ENCODE assay signal across 30 cellular contexts in genomic region chr9:116368680-116369079, GRCh38.
DNase-seq lines count a peak whose midpoint lies in the region; ATAC-seq and TF ChIP-seq lines count a peak whose summit lies in the region.
"Had no signal": no experiment of that assay in that cellular context is flagged by ENCODE, and none has a peak within 500 bp of the region (broad histone marks: within the 10 kb centered on the region; RNA-seq: fewer than 3 reads in every experiment).

No MANE protein-coding gene starts in this region.

- no peaks in the 10 kb centered on the region for H3K9me2 ChIP-seq in Karpas-422 (replicated peaks; ENCODE audit: insufficient read depth, low read length)

- H3K9me3 ChIP-seq in Karpas-422 (ENCODE audit: low read length): no peaks in the 10 kb centered on the region
- H3K9me3 ChIP-seq in SK-N-MC (ENCODE audit: low read depth, low read length): no peaks in the 10 kb centered on the region
- no peaks in the 10 kb centered on the region for H3K9me3 ChIP-seq in psoas muscle
- H3K9me3 ChIP-seq: adrenal gland, esophagus muscularis mucosa, lower lobe of right lung had no signal

- no peak overlapping the region for H3K9ac ChIP-seq in Karpas-422 (ENCODE audit: low read length)
- H3K9ac ChIP-seq in SK-N-MC (ENCODE audit: insufficient read length): no peak overlapping the region

- intact Hi-C loops in psoas muscle (cut with DNase I): loop anchor here in 1 of 2 donors (5.0 to 10.0 kb wide), 2 partner anchors 51 to 206 kb away; no protein-coding TSS in a partner anchor

- no peak overlapping the region for H3K27ac ChIP-seq in Karpas-422 (ENCODE audit: low read length)
- H3K27ac ChIP-seq in SK-N-MC: peak overlapping the region; percentile 53; the same call in 1 of the 2 replicates
- peak overlapping the region; percentile 58 for H3K27ac ChIP-seq in psoas muscle
- H3K27ac ChIP-seq: adrenal gland, brain microvascular endothelial cell, dorsolateral prefrontal cortex, esophagus muscularis mucosa, lower lobe of right lung, RWPE1 had no signal

- no peaks in the 10 kb centered on the region; the same call in 1 of the 2 replicates for H3K4me1 ChIP-seq in Karpas-422 (ENCODE audit: low read length)
- peaks cover 30% of the 10 kb centered on the region for H3K4me1 ChIP-seq in psoas muscle
- H3K4me1 ChIP-seq: lower lobe of right lung had no signal

- DNase-seq in Karpas-422 (peak; percentile 44), SK-N-MC (ENCODE audit: low read depth, low spot score) (no peak), glutamatergic neuron (no peak), psoas muscle (peak; percentile 33 to 77), NCI-H2227 treated with DMSO at 0.1 percent for 48 hours (lab: John Stamatoyannopoulos, UW) (no peak), GM19238 (ENCODE audit: insufficient read length, low spot score) (no peak), cerebellum (ENCODE audit: low spot score) (no peak)
- DNase-seq: activated CD4-positive, alpha-beta T cell treated with anti-CD3 and anti-CD28 coated beads for 36 hours; activated naive CD4-positive, alpha-beta T cell treated with anti-CD3 and anti-CD28 coated beads, Interleukin-2, amount 10 ng/mL, durations not matched to agents 7 days and 5 days; adrenal gland; brain microvascular endothelial cell; CD4-positive, alpha-beta memory T cell; cerebellar nuclear complex; dorsolateral prefrontal cortex; foreskin melanocyte; lower lobe of right lung; midbrain; naive thymus-derived CD4-positive, alpha-beta T cell; NCI-H1092 treated with DMSO at 0.1 percent for 48 hours; NCI-H187 treated with DMSO at 0.1 percent for 48 hours; NCI-H446; NCI-H748 treated with DMSO at 0.1 percent for 48 hours; posterior cingulate gyrus; right cardiac atrium; stimulated activated CD4-positive, alpha-beta T cell treated with anti-CD3 and anti-CD28 coated beads, Interleukin-1b, Interleukin-23, amount 100 ng/mL, for 48 hours; stimulated activated naive CD8-positive, alpha-beta T cell treated with anti-CD3 and anti-CD28 coated beads, Interleukin-15, Interleukin-2, amounts not matched to agents 100 U/mL and 50 U/mL, for 24 hours had no signal

- no peaks in the 10 kb centered on the region for H3K36me3 ChIP-seq in Karpas-422 (ENCODE audit: insufficient read depth, low read length)
- peaks cover 98% of the 10 kb centered on the region for H3K36me3 ChIP-seq in SK-N-MC (ENCODE audit: insufficient read depth, low read length)
- no peaks in the 10 kb centered on the region for H3K36me3 ChIP-seq in psoas muscle (ENCODE audit: insufficient read depth in 1 of 2, low read depth in 1 of 2)
- H3K36me3 ChIP-seq: adrenal gland, esophagus muscularis mucosa, lower lobe of right lung had no signal

- H3K27me3 Mint-ChIP-seq in glutamatergic neuron (ENCODE audit: unreplicated experiment): peaks cover 3% of the 10 kb centered on the region
- H3K27me3 Mint-ChIP-seq: activated CD4-positive, alpha-beta T cell treated with anti-CD3 and anti-CD28 coated beads for 36 hours; activated naive CD4-positive, alpha-beta T cell treated with anti-CD3 and anti-CD28 coated beads, Interleukin-2, amount 10 ng/mL, durations not matched to agents 7 days and 5 days; activated T-helper 17 cell treated with anti-CD3 and anti-CD28 coated beads, Interleukin-2, amount 50 U/mL, for 72 hours; CD4-positive, alpha-beta memory T cell; naive thymus-derived CD4-positive, alpha-beta T cell had no signal

- H3K4me3 ChIP-seq in Karpas-422 (ENCODE audit: low read length) (no peak overlapping the region), SK-N-MC (no peak overlapping the region), psoas muscle (peak overlapping the region; percentile 43)
- H3K4me3 ChIP-seq: adrenal gland, dorsolateral prefrontal cortex, esophagus muscularis mucosa, lower lobe of right lung had no signal

- no peaks in the 10 kb centered on the region for H3K79me2 ChIP-seq in Karpas-422 (ENCODE audit: low read length)

- no peaks in the 10 kb centered on the region for H3K36me3 Mint-ChIP-seq in glutamatergic neuron (ENCODE audit: unreplicated experiment)
- H3K36me3 Mint-ChIP-seq: activated naive CD4-positive, alpha-beta T cell treated with anti-CD3 and anti-CD28 coated beads, Interleukin-2, amount 10 ng/mL, durations not matched to agents 7 days and 5 days; CD4-positive, alpha-beta memory T cell had no signal

- H3K4me1 Mint-ChIP-seq in glutamatergic neuron (ENCODE audit: low read depth, unreplicated experiment): peaks cover 19% of the 10 kb centered on the region
- H3K4me1 Mint-ChIP-seq: activated CD4-positive, alpha-beta T cell treated with anti-CD3 and anti-CD28 coated beads for 36 hours; activated naive CD4-positive, alpha-beta T cell treated with anti-CD3 and anti-CD28 coated beads, Interleukin-2, amount 10 ng/mL, durations not matched to agents 7 days and 5 days; activated T-helper 17 cell treated with anti-CD3 and anti-CD28 coated beads, Interleukin-2, amount 50 U/mL, for 72 hours; CD4-positive, alpha-beta memory T cell had no signal

- TF ChIP-seq CTCF in glutamatergic neuron (IDR thresholded peaks at IDR 0.05; ENCODE audit: partially characterized antibody, unreplicated experiment) (no peak), psoas muscle (IDR thresholded peaks at IDR 0.05) (no peak)

- H3K4me3 Mint-ChIP-seq in glutamatergic neuron (ENCODE audit: unreplicated experiment): peak overlapping the region; percentile 12
- H3K4me3 Mint-ChIP-seq: activated CD4-positive, alpha-beta T cell treated with anti-CD3 and anti-CD28 coated beads for 36 hours; activated naive CD4-positive, alpha-beta T cell treated with anti-CD3 and anti-CD28 coated beads, Interleukin-2, amount 10 ng/mL, durations not matched to agents 7 days and 5 days; activated T-helper 17 cell treated with anti-CD3 and anti-CD28 coated beads, Interleukin-2, amount 50 U/mL, for 72 hours; CD4-positive, alpha-beta memory T cell; naive thymus-derived CD4-positive, alpha-beta T cell had no signal

- H3K27me3 ChIP-seq in Karpas-422 (ENCODE audit: low read length) (no peaks in the 10 kb centered on the region), psoas muscle (ENCODE audit: insufficient read depth in 3 of 3, low read length in 2 of 3) (no peaks in the 10 kb centered on the region)
- H3K27me3 ChIP-seq: adrenal gland, brain microvascular endothelial cell, dorsolateral prefrontal cortex, esophagus muscularis mucosa had no signal

- no peak overlapping the region for H2AFZ ChIP-seq in Karpas-422 (ENCODE audit: low read length)

- no peak overlapping the region for H3K27ac Mint-ChIP-seq in glutamatergic neuron (ENCODE audit: unreplicated experiment)
- H3K27ac Mint-ChIP-seq: activated CD4-positive, alpha-beta T cell treated with anti-CD3 and anti-CD28 coated beads for 36 hours; activated naive CD4-positive, alpha-beta T cell treated with anti-CD3 and anti-CD28 coated beads, Interleukin-2, amount 10 ng/mL, durations not matched to agents 7 days and 5 days; activated T-helper 17 cell treated with anti-CD3 and anti-CD28 coated beads, Interleukin-2, amount 50 U/mL, for 72 hours; CD4-positive, alpha-beta memory T cell; naive thymus-derived CD4-positive, alpha-beta T cell had no signal

- H3K4me2 ChIP-seq in Karpas-422 (ENCODE audit: low read depth, low read length, poor library complexity, severe bottlenecking): no peak overlapping the region

- WGBS in psoas muscle, 3 donors: 24 to 55% (median 36%) methylated on average over 9 of the region's 9 CpGs

- peaks cover 12% of the 10 kb centered on the region for H3K9me3 Mint-ChIP-seq in glutamatergic neuron (ENCODE audit: unreplicated experiment)
- H3K9me3 Mint-ChIP-seq: activated naive CD4-positive, alpha-beta T cell treated with anti-CD3 and anti-CD28 coated beads, Interleukin-2, amount 10 ng/mL, durations not matched to agents 7 days and 5 days; activated T-helper 17 cell treated with anti-CD3 and anti-CD28 coated beads, Interleukin-2, amount 50 U/mL, for 72 hours; CD4-positive, alpha-beta memory T cell; naive thymus-derived CD4-positive, alpha-beta T cell had no signal

- no peaks in the 10 kb centered on the region for H4K20me1 ChIP-seq in Karpas-422 (ENCODE audit: insufficient read depth, low read depth, low read length)

- ATAC-seq in psoas muscle: peak; percentile 85 to 95 (median 90)
- ATAC-seq: activated CD4-positive, alpha-beta T cell treated with anti-CD3 and anti-CD28 coated beads for 36 hours; activated T-helper 17 cell treated with anti-CD3 and anti-CD28 coated beads, Interleukin-2, amount 50 U/mL, for 72 hours; HCT116; lower lobe of right lung; naive thymus-derived CD4-positive, alpha-beta T cell; right cardiac atrium; stimulated activated naive CD8-positive, alpha-beta T cell treated with anti-CD3 and anti-CD28 coated beads, Interleukin-15, Interleukin-2, amounts not matched to agents 100 U/mL and 50 U/mL, for 24 hours had no signal

Comparison
In these comparisons a context has a peak if more than half of its experiments do, and no peak if none do; other contexts are left out.
1. DNase-seq: peak in Karpas-422 (single experiment) and psoas muscle (2 of 2); none in SK-N-MC (single experiment), glutamatergic neuron (single experiment), NCI-H2227 treated with DMSO at 0.1 percent for 48 hours (single experiment), GM19238 (single experiment) and cerebellum (single experiment).